In the genomic region with DNA sequence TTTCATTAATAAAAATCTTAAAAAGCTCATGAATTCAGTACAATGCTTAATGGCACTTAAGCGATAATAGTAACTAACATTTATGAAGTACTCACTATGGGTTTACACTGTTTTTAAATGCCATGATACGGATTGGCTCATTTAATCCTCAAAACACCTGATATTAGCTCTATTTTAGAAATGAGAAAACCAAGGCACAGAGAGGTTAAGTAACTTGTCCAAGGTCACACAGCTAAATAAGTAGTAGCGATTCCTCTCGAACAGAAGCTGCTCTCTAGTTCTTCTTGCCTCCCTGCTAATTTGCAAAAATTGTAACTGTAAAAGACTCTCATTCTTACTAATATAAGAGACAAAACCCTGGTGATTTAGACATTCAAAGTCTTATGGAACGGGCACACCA, we compare ENCODE assay signal across 9 cellular contexts.
DNase-seq lines count a peak whose midpoint lies in the region; ATAC-seq, FAIRE-seq and TF ChIP-seq lines count a peak whose summit lies in the region.
"Had no signal": no experiment of that assay in that cellular context is flagged by ENCODE, and none has a peak within 500 bp of the region (broad histone marks: within the 10 kb centered on the region; RNA-seq: fewer than 3 reads in every experiment).

No MANE protein-coding gene starts in this region.

- H3K27me3 ChIP-seq in CD4-positive, alpha-beta T cell (ENCODE audit: control insufficient read depth, insufficient read depth, low read length): no peaks in the 10 kb centered on the region

- ATAC-seq in CD4-positive, alpha-beta T cell (ENCODE audit: poor library complexity): no peak
- no peak for ATAC-seq in naive thymus-derived CD8-positive, alpha-beta T cell
- ATAC-seq in GM21360 (IDR thresholded peaks at IDR 0.05; ENCODE audit: unreplicated experiment): no peak

- no peaks in the 10 kb centered on the region for H3K9me3 ChIP-seq in CD4-positive, alpha-beta T cell (ENCODE audit: control insufficient read depth, low read length)

- CTCF ChIA-PET in CD4-positive, alpha-beta T cell (lab: Charles Lee): interaction anchor here (1.1 kb wide), 1 partner anchor 127 kb away, joined by 4 read pairs; no protein-coding TSS in a partner anchor

- POLR2A ChIA-PET in CD4-positive, alpha-beta T cell (lab: Charles Lee): interaction anchor here (1.2 kb wide), 1 partner anchor 110 kb away, joined by 4 read pairs; a partner anchor contains a TSS
- POLR2A ChIA-PET in naive thymus-derived CD8-positive, alpha-beta T cell (lab: Charles Lee): interaction anchor here (0.6 to 3.1 kb wide), 2 partner anchors 110 to 130 kb away, joined by 3 to 21 read pairs; a partner anchor contains a TSS

- no peak for DNase-seq in CD4-positive, alpha-beta T cell
- no peak for DNase-seq in naive thymus-derived CD8-positive, alpha-beta T cell
- DNase-seq in islet precursor cell: no peak
- no peak for DNase-seq in frontal cortex (ENCODE audit: low spot score in 2 of 2)
- no peak for DNase-seq in NCI-H146 treated with DMSO at 0.1 percent for 48 hours (lab: John Stamatoyannopoulos, UW; ENCODE audit: unreplicated experiment)
- DNase-seq: NCI-H82 had no signal

- intact Hi-C loops in CD4-positive, alpha-beta T cell (cut with DNase I, micrococcal nuclease): loop anchor here (2.0 to 10.0 kb wide), 6 partner anchors 112 to 288 kb away; a partner anchor contains a TSS

- peaks cover 30% of the 10 kb centered on the region for H3K36me3 Mint-ChIP-seq in CD4-positive, alpha-beta T cell (ENCODE audit: low read depth)
- peaks cover 2% of the 10 kb centered on the region for H3K36me3 Mint-ChIP-seq in IgD-negative memory B cell
- no peaks in the 10 kb centered on the region for H3K36me3 Mint-ChIP-seq in brain
- H3K36me3 Mint-ChIP-seq in naive thymus-derived CD8-positive, alpha-beta T cell: peaks cover 0 to 13% (median 0%) of the 10 kb centered on the region in 3 donors

- H3K4me1 Mint-ChIP-seq in CD4-positive, alpha-beta T cell (ENCODE audit: low read depth): peaks cover 59% of the 10 kb centered on the region
- H3K4me1 Mint-ChIP-seq in IgD-negative memory B cell (peaks cover 18 to 22% (median 21%) of the 10 kb centered on the region in 3 donors), brain (peaks cover 57% of the 10 kb centered on the region)
- H3K4me1 Mint-ChIP-seq in naive thymus-derived CD8-positive, alpha-beta T cell: peaks cover 29 to 53% (median 51%) of the 10 kb centered on the region in 4 donors

- no peak overlapping the region for H3K27ac Mint-ChIP-seq in CD4-positive, alpha-beta T cell
- H3K27ac Mint-ChIP-seq in IgD-negative memory B cell (peak overlapping the region in 1 of 3 donors; percentile 81), brain (peak overlapping the region in 3 of 5 experiments; percentile 84 to 88 (median 88))
- H3K27ac Mint-ChIP-seq in naive thymus-derived CD8-positive, alpha-beta T cell: peak overlapping the region in 1 of 10 donors; percentile 34

- peak overlapping the region; percentile 83 for H3K4me3 Mint-ChIP-seq in CD4-positive, alpha-beta T cell
- H3K4me3 Mint-ChIP-seq in IgD-negative memory B cell: peak overlapping the region in 3 of 4 donors; percentile 4 to 95 (median 88)
- peak overlapping the region; percentile 87 to 94 (median 90) for H3K4me3 Mint-ChIP-seq in brain
- H3K4me3 Mint-ChIP-seq in naive thymus-derived CD8-positive, alpha-beta T cell: peak overlapping the region in 8 of 10 donors; percentile 65 to 93 (median 86)

- no peak for FAIRE-seq in frontal cortex (lab: Jason Lieb, UNC)

- H3K27me3 Mint-ChIP-seq in CD4-positive, alpha-beta T cell: no peaks in the 10 kb centered on the region
- H3K27me3 Mint-ChIP-seq in IgD-negative memory B cell: no peaks in the 10 kb centered on the region
- peaks cover 14% of the 10 kb centered on the region for H3K27me3 Mint-ChIP-seq in brain
- no peaks in the 10 kb centered on the region for H3K27me3 Mint-ChIP-seq in naive thymus-derived CD8-positive, alpha-beta T cell

- peaks cover 3% of the 10 kb centered on the region for H3K9me3 Mint-ChIP-seq in CD4-positive, alpha-beta T cell
- H3K9me3 Mint-ChIP-seq in IgD-negative memory B cell (peaks cover 0 to 4% (median 3%) of the 10 kb centered on the region in 3 donors), brain (peaks cover 6 to 11% (median 10%) of the 10 kb centered on the region in 5 experiments)
- H3K9me3 Mint-ChIP-seq in naive thymus-derived CD8-positive, alpha-beta T cell: peaks cover 0 to 4% (median 0%) of the 10 kb centered on the region in 9 donors

- no peak for TF ChIP-seq CTCF in CD4-positive, alpha-beta T cell (IDR thresholded peaks at IDR 0.05)
- no peak for TF ChIP-seq CTCF in brain (conservative IDR thresholded peaks at IDR 0.05)

- H3K27ac ChIP-seq in CD4-positive, alpha-beta T cell (ENCODE audit: low read depth, low read length): no peak overlapping the region
